ENCODE assay signal across 8 cellular contexts in the genomic region with DNA sequence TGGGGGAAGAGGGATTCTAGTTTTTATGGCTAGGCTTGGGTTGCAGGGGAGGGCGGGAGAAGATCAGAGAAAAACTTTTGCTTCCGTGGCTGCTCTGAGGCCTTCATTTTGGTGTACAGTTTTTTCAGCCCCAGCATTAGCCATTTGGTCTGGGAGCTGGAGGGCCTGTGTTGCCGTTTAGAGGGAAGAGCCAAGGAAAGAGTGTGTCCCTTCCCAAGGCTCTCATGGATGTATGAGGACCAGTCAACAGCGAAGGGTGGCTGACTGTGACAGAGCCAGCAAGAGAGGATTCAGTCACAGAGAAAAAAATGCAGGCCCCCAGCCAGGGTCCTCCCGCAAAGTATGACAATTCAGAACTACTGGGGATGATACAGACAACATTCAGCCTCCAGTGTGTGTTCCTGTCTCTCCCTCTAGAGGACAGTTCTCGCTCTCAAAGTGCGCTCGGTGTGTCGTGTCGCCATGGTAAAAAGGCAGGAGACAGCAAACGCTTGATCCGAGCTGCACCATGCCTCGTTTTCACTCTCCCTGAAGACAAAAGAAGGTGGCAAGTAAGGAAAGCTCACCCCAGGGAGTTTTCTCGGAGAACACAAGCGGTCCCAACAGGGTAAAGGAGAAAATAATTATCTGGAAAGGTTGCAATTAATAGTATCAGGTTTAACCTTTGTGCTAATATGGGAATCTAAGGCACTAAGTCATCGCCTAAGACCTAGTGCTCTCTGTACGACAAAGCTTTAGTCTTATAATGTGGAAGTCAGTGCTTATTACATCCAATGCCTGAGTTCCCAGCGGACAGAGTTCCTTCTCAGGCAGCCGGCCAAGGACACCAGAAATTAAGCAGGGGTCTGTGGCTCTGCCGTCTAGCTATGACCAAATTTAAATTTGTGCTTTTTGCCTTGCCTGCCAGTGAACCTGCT.
A peak's percentile ranks its signal among the peaks of the same experiment; 100 is the strongest.
DNase-seq lines count a peak whose midpoint lies in the region; ATAC-seq and TF ChIP-seq lines count a peak whose summit lies in the region.

No MANE protein-coding gene starts in this region.

- ATAC-seq in HG03139 (IDR thresholded peaks at IDR 0.05; ENCODE audit: unreplicated experiment) (no peak), GM19455 (IDR thresholded peaks at IDR 0.05; ENCODE audit: unreplicated experiment) (no peak), HG02588 (IDR thresholded peaks at IDR 0.05; ENCODE audit: unreplicated experiment) (no peak)

- H3K4me1 Mint-ChIP-seq in nephron progenitor cell: peaks cover 37% of the 10 kb centered on the region

- H3K27ac Mint-ChIP-seq in nephron progenitor cell: peak overlapping the region; percentile 91

- TF ChIP-seq CTCF in fibroblast of pulmonary artery (IDR thresholded peaks at IDR 0.05; ENCODE audit: low read length, missing control alignments): peak; percentile 58
- TF ChIP-seq CTCF in nephron progenitor cell (IDR thresholded peaks at IDR 0.05): peak; percentile 41

- peaks cover 11% of the 10 kb centered on the region for H3K9me3 Mint-ChIP-seq in nephron progenitor cell

- H3K4me3 ChIP-seq in fibroblast of pulmonary artery (replicated peaks; ENCODE audit: low read depth, low read length): no peak overlapping the region

- no peaks in the 10 kb centered on the region for H3K36me3 Mint-ChIP-seq in nephron progenitor cell (ENCODE audit: low read depth)

- DNase-seq in AG20443 (ENCODE audit: low spot score) (peak; percentile 79), NCI-H748 (lab: John Stamatoyannopoulos, UW; ENCODE audit: unreplicated experiment) (peak; percentile 33), fibroblast of pulmonary artery (ENCODE audit: low read depth) (peak; percentile 58), nephron progenitor cell (peak; percentile 37)
- DNase-seq in activated CD4-positive, alpha-beta T cell treated with anti-CD3 and anti-CD28 coated beads, Interleukin-2, amount 50 U/mL, for 48 hours: no peak

- H3K27me3 Mint-ChIP-seq in nephron progenitor cell (ENCODE audit: low read depth, poor library complexity): no peaks in the 10 kb centered on the region

- peak overlapping the region; percentile 44 for H3K4me3 Mint-ChIP-seq in nephron progenitor cell

Comparison
In these comparisons a context has a peak if more than half of its experiments do, and no peak if none do; other contexts are left out.
1. DNase-seq: peak in AG20443 (single experiment), NCI-H748 (single experiment), fibroblast of pulmonary artery (single experiment) and nephron progenitor cell (single experiment); none in activated CD4-positive, alpha-beta T cell treated with anti-CD3 and anti-CD28 coated beads, Interleukin-2, amount 50 U/mL, for 48 hours (0 of 2).